In genomic region chr2:95333888-95334338, GRCh38 we compare ENCODE assay signal across 11 cellular contexts. TPM values are rescaled to one million over a fixed set of nuclear protein-coding genes. Genes with fewer than 3 reads are reported as not detected.
A peak's percentile ranks its signal among the peaks of the same experiment; 100 is the strongest.
DNase-seq lines count a peak whose midpoint lies in the region; ATAC-seq and TF ChIP-seq lines count a peak whose summit lies in the region.
"Had no signal": no experiment of that assay in that cellular context is flagged by ENCODE, and none has a peak within 500 bp of the region (broad histone marks: within the 10 kb centered on the region; RNA-seq: fewer than 3 reads in every experiment).

No MANE protein-coding gene starts in this region.

- H3K4me1 ChIP-seq in HEK293 (ENCODE audit: control insufficient read depth, insufficient read depth, low read length) (peaks cover 14% of the 10 kb centered on the region), hepatocyte (ENCODE audit: insufficient read depth) (no peaks in the 10 kb centered on the region), transverse colon (peaks cover 0 to 7% (median 1%) of the 10 kb centered on the region in 4 donors), esophagus muscularis mucosa (peaks cover 0 to 14% (median 5%) of the 10 kb centered on the region in 4 donors)

- DNase-seq in SK-MEL-5 (ENCODE audit: low read depth, low spot score) (peak; percentile 100), hepatocyte (ENCODE audit: low spot score) (peak; percentile 60), transverse colon (peak; percentile 73), mesenteric fat pad (ENCODE audit: low spot score) (no peak), NCI-H345 treated with DMSO at 0.1 percent for 48 hours (lab: John Stamatoyannopoulos, UW; ENCODE audit: unreplicated experiment) (no peak), esophagus muscularis mucosa (ENCODE audit: extremely low spot score) (no peak)
- DNase-seq: activated T-cell treated with anti-CD3 and anti-CD28 coated beads for 4 hours had no signal

- no peak overlapping the region for H2AFZ ChIP-seq in hepatocyte

- POLR2A ChIA-PET in HEK293 (lab: Yijun Ruan, JAX) = interaction anchor here (0.5 to 1.1 kb wide), 3 partner anchors 11 to 169 kb away, joined by 3 read pairs; partner anchors contain the start of gene ZNF2

- TF ChIP-seq POLR2A in transverse colon (IDR thresholded peaks at IDR 0.05) (no peak), esophagus muscularis mucosa (IDR thresholded peaks at IDR 0.05; ENCODE audit: low read depth) (no peak)

- H3K79me2 ChIP-seq in hepatocyte = no peaks in the 10 kb centered on the region

- CTCF ChIA-PET in HEK293 (lab: Yijun Ruan, JAX) = interaction anchor here (0.6 to 3.6 kb wide), 3 partner anchors 11 to 55 kb away, joined by 3 to 34 read pairs (median 3); no protein-coding TSS in a partner anchor

- H3K4me3 ChIP-seq in HEK293 (ENCODE audit: low read depth, low read length) (no peak overlapping the region), hepatocyte (no peak overlapping the region), transverse colon (no peak overlapping the region), esophagus muscularis mucosa (no peak overlapping the region)
- H3K4me3 ChIP-seq: dorsolateral prefrontal cortex had no signal

- TF ChIP-seq CTCF in HEK293 (tag by site-specific recombination; IDR thresholded peaks at IDR 0.05) (no peak), hepatocyte (IDR thresholded peaks at IDR 0.05; ENCODE audit: poor library complexity) (no peak), transverse colon (IDR thresholded peaks at IDR 0.05) (no peak), esophagus muscularis mucosa (IDR thresholded peaks at IDR 0.05) (no peak)

- no peaks in the 10 kb centered on the region for H3K9me2 ChIP-seq in hepatocyte (replicated peaks; ENCODE audit: insufficient read depth)

- H3K27me3 ChIP-seq in hepatocyte = no peaks in the 10 kb centered on the region
- H3K27me3 ChIP-seq in transverse colon = no peaks in the 10 kb centered on the region
- H3K27me3 ChIP-seq in esophagus muscularis mucosa = no peaks in the 10 kb centered on the region
- H3K27me3 ChIP-seq: dorsolateral prefrontal cortex had no signal

- in situ Hi-C loops in SK-MEL-5 (cut with HindIII; ENCODE audit: low pct_unique_long_range_greater_than_20kb, low sequenced_read_pairs) (no loop called here), transverse colon (cut with MboI; ENCODE audit: low pct_ligation_motif_present in 1 of 4, low pct_unique_long_range_greater_than_20kb in 1 of 4, low sequenced_read_pairs in 3 of 4) (no loop called here)

- TF ChIP-seq EP300 in transverse colon (IDR thresholded peaks at IDR 0.05; ENCODE audit: low read depth) = peak; percentile 40
- no peak for TF ChIP-seq EP300 in esophagus muscularis mucosa (IDR thresholded peaks at IDR 0.05)

- no peak overlapping the region for H3K4me2 ChIP-seq in hepatocyte

- H3K36me3 ChIP-seq in HEK293 (ENCODE audit: control insufficient read depth in 2 of 2, insufficient read depth in 1 of 2, low read length in 2 of 2) (no peaks in the 10 kb centered on the region), hepatocyte (replicated peaks; ENCODE audit: insufficient read depth, low read depth) (no peaks in the 10 kb centered on the region), transverse colon (no peaks in the 10 kb centered on the region), esophagus muscularis mucosa (no peaks in the 10 kb centered on the region)

- H3K27ac ChIP-seq in HEK293 (ENCODE audit: extremely low read depth, low read depth, low read length) (peak overlapping the region; percentile 60; the same call in 1 of the 2 replicates), hepatocyte (peak overlapping the region; percentile 24), transverse colon (peak overlapping the region in 2 of 4 donors; percentile 53 to 67), esophagus muscularis mucosa (replicated peaks in 1 of 4) (peak overlapping the region in 2 of 4 donors; percentile 30 to 34)
- H3K27ac ChIP-seq: dorsolateral prefrontal cortex had no signal

- no peaks in the 10 kb centered on the region for H4K20me1 ChIP-seq in hepatocyte (ENCODE audit: insufficient read depth, poor library complexity, severe bottlenecking)

- H3K9me3 ChIP-seq in HEK293 (ENCODE audit: control insufficient read depth, insufficient read depth, low read depth, low read length) (no peaks in the 10 kb centered on the region), hepatocyte (ENCODE audit: low read depth) (no peaks in the 10 kb centered on the region), transverse colon (no peaks in the 10 kb centered on the region), esophagus muscularis mucosa (no peaks in the 10 kb centered on the region)

- WGBS in hepatocyte (ENCODE audit: low lambda C conversion rate, missing lambda C conversion rate) = 48% methylated on average over 11 of the region's 11 CpGs
- 26% methylated on average over 11 of the region's 11 CpGs; no CpG with 5 or more reads in 1 of the 2 donors for WGBS in transverse colon (ENCODE audit: low coverage in 1 of 2), 2 donors
- WGBS in esophagus muscularis mucosa = 72% methylated on average over 11 of the region's 11 CpGs

- no peak for ATAC-seq in HG02763 (IDR thresholded peaks at IDR 0.05; ENCODE audit: unreplicated experiment)

- intact Hi-C loops in transverse colon (cut with DNase I; ENCODE audit: low total_unique reads) = loop anchor here (10.0 kb wide), 1 partner anchor 129 kb away; the partner anchor contains the start of gene ZNF892
- intact Hi-C loops in esophagus muscularis mucosa (cut with DNase I) = no loop called here

TF ChIP-seq in HEK293, 187 proteins besides CTCF, POLR2A, EP300 and RAD21 (continues in another document):
- no peak for TF ChIP-seq ZFP69B (tag by site-specific recombination; IDR thresholded peaks at IDR 0.05)
- TF ChIP-seq ZNF658 (tag by site-specific recombination; IDR thresholded peaks at IDR 0.05) = no peak
- peak; percentile 90 for TF ChIP-seq GLIS1 (tag by site-specific recombination; IDR thresholded peaks at IDR 0.05)
- no peak for TF ChIP-seq ZNF837 (tag by site-specific recombination; IDR thresholded peaks at IDR 0.05)
- no peak for TF ChIP-seq KLF8 (tag by site-specific recombination; IDR thresholded peaks at IDR 0.05)
- TF ChIP-seq ZNF274 (IDR thresholded peaks at IDR 0.05; ENCODE audit: low read length) = no peak
- TF ChIP-seq ZNF274 (tag by site-specific recombination; IDR thresholded peaks at IDR 0.05; ENCODE audit: borderline replicate concordance) = no peak
- no peak for TF ChIP-seq HOXD13 (CRISPR knock-in tag; IDR thresholded peaks at IDR 0.05; ENCODE audit: borderline replicate concordance)
- TF ChIP-seq ZNF433 (tag by site-specific recombination; IDR thresholded peaks at IDR 0.05; ENCODE audit: low read depth) = no peak
- TF ChIP-seq ZFP3 (tag by site-specific recombination; IDR thresholded peaks at IDR 0.05; ENCODE audit: low read depth) = no peak
- no peak for TF ChIP-seq ZNF664 (tag by site-specific recombination; IDR thresholded peaks at IDR 0.05)
- no peak for TF ChIP-seq YY2 (tag by site-specific recombination; IDR thresholded peaks at IDR 0.05)
- peak; percentile 35; the same call in 1 of the 2 replicates for TF ChIP-seq PRDM4 (tag by site-specific recombination; IDR thresholded peaks at IDR 0.05)
- no peak for TF ChIP-seq ZNF645 (tag by site-specific recombination; IDR thresholded peaks at IDR 0.05)

RNA-seq across cellular contexts. Expression of gene KCNIP3, which starts 36.8 kb away (rescaled TPM):
- 18.1 and 21.0 TPM in 2 replicates for total RNA-seq in SK-MEL-5 (2014; rRNA removed; shearing (Covaris generic))
- polyA plus RNA-seq in SK-MEL-5 (2015; cell fraction: cytosol; rRNA removed) = 17.1 and 20.0 TPM in 2 replicates
- polyA plus RNA-seq in SK-MEL-5 (2015; cell fraction: nucleus; rRNA removed) = 27.3 and 66.5 TPM in 2 replicates
- total RNA-seq in hepatocyte = 2.1 and 6.1 TPM in 2 replicates
- polyA plus RNA-seq in hepatocyte = 3.7 and 6.5 TPM in 2 replicates
- total RNA-seq in transverse colon = 1 to 10 TPM; 1.8 to 4.0 (median 2.2) TPM
- 3.8 TPM for total RNA-seq in mesenteric fat pad
- 10 to 100 TPM; 15.8 to 29.9 (median 23.0) TPM for total RNA-seq in esophagus muscularis mucosa
- total RNA-seq: mononuclear cell had no signal

RNA-seq across cellular contexts. Expression of gene PROM2, which starts 59.7 kb away (rescaled TPM):
- not detected in 2 replicates for total RNA-seq in SK-MEL-5 (2014; rRNA removed; shearing (Covaris generic))
- polyA plus RNA-seq in SK-MEL-5 (2015; cell fraction: cytosol; rRNA removed) = 0.25 TPM in 1 of 2 replicates, not detected in the other
- not detected in 2 replicates for polyA plus RNA-seq in SK-MEL-5 (2015; cell fraction: nucleus; rRNA removed)
- 1.2 and 2.8 TPM in 2 replicates for total RNA-seq in hepatocyte
- 2.1 and 2.6 TPM in 2 replicates for polyA plus RNA-seq in hepatocyte
- 10 to 100 TPM; 20.2 to 46.6 (median 28.6) TPM for total RNA-seq in transverse colon
- 0.39 TPM for total RNA-seq in mesenteric fat pad
- 1 to 10 TPM in 3 of 4 donors, under 1 TPM in 1; 0.50 to 3.2 (median 2.1) TPM for total RNA-seq in esophagus muscularis mucosa

Comparison
In these comparisons a context has a peak if more than half of its experiments do, and no peak if none do; other contexts are left out.
1. DNase-seq: peak in SK-MEL-5 (single experiment), hepatocyte (single experiment) and transverse colon (single experiment); none in mesenteric fat pad (single experiment), NCI-H345 treated with DMSO at 0.1 percent for 48 hours (single experiment) and esophagus muscularis mucosa (single experiment).